7 cellular contexts compared by ENCODE assay signal in genomic region chr3:157067114-157067513, GRCh38.
DNase-seq lines count a peak whose midpoint lies in the region; ATAC-seq lines count a peak whose summit lies in the region.

No MANE protein-coding gene starts in this region.

- intact Hi-C loops in sciatic nerve (cut with DNase I), result no loop called here

- no peak overlapping the region for H3K27ac Mint-ChIP-seq in activated T-cell treated with anti-CD3 and anti-CD28 coated beads, Interleukin-2, amount 50 U/mL, for 72 hours

- DNase-seq in activated T-cell treated with anti-CD3 and anti-CD28 coated beads, Interleukin-2, amount 50 U/mL, for 72 hours, result no peak
- DNase-seq in sciatic nerve (ENCODE audit: low spot score) (no peak), G401 (ENCODE audit: low spot score) (no peak), NCI-H2196 (lab: John Stamatoyannopoulos, UW; ENCODE audit: unreplicated experiment) (no peak)

- H3K4me3 Mint-ChIP-seq in activated T-cell treated with anti-CD3 and anti-CD28 coated beads, Interleukin-2, amount 50 U/mL, for 72 hours, result no peak overlapping the region

- peaks cover 29% of the 10 kb centered on the region for H3K4me1 Mint-ChIP-seq in activated T-cell treated with anti-CD3 and anti-CD28 coated beads, Interleukin-2, amount 50 U/mL, for 72 hours (ENCODE audit: low read depth)

- no peaks in the 10 kb centered on the region for H3K36me3 Mint-ChIP-seq in activated T-cell treated with anti-CD3 and anti-CD28 coated beads, Interleukin-2, amount 50 U/mL, for 72 hours (ENCODE audit: insufficient read depth in 2 of 2)

- ATAC-seq in GM18868 (IDR thresholded peaks at IDR 0.05; ENCODE audit: unreplicated experiment) (peak; percentile 41), HG02840 (IDR thresholded peaks at IDR 0.05; ENCODE audit: low FRiP score, unreplicated experiment) (peak; percentile 58), sciatic nerve (peak; percentile 45), HG03342 (IDR thresholded peaks at IDR 0.05; ENCODE audit: unreplicated experiment) (no peak)
- ATAC-seq in activated T-cell treated with anti-CD3 and anti-CD28 coated beads, Interleukin-2, amount 50 U/mL, for 72 hours (replicated peaks in 1 of 2), result peak; percentile 65 to 71

- no peaks in the 10 kb centered on the region for H3K27me3 Mint-ChIP-seq in activated T-cell treated with anti-CD3 and anti-CD28 coated beads, Interleukin-2, amount 50 U/mL, for 72 hours (ENCODE audit: low read depth)

- H3K9me3 Mint-ChIP-seq in activated T-cell treated with anti-CD3 and anti-CD28 coated beads, Interleukin-2, amount 50 U/mL, for 72 hours, result no peaks in the 10 kb centered on the region

- in situ Hi-C loops in G401 (cut with HindIII; ENCODE audit: low sequenced_read_pairs), result no loop called here
